In the genomic region with DNA sequence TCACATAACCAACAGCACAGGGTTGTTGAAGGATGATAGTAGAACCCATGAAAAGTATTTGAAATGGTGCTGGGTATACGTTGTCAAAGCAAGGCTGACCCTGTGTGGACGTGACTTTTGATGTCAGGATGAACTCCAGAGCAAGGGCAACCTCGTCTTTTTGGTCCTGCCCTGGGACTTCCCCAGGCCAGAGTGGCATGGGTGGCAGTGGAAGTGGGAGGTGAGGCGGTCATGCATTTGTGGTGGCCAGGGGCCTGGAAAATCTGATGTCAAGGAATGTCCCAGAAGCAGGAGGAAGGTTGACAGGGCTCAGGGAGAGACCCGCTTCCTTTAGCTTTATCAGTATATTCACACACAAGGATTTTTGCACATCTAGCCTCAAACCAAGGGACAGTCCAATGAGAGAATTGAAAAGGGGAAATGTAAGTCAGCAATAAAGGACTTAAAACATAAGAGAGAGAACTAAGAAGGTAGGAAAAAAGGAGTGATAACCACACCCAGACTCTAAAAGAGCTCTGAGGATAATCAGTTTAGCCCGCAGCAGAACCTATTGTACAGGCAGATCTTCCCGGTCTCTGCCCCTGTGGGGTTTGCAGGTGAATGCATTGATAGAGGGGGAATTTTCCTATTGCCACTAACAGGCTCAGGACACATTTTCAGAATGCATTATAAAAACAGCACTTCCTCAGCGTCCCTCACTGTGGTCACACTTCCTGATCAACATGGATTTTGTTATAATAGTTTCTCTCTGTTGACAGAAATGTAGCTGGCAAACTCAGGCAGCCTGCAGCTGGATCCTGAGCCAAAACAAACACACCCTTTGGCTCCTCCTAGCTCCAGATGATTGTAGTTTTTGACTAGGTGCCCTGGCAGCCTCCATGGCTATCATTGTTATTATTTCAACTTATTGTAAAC, we compare ENCODE assay signal across 9 cellular contexts.
DNase-seq lines count a peak whose midpoint lies in the region; ATAC-seq and TF ChIP-seq lines count a peak whose summit lies in the region.
"Had no signal": no experiment of that assay in that cellular context is flagged by ENCODE, and none has a peak within 500 bp of the region (broad histone marks: within the 10 kb centered on the region; RNA-seq: fewer than 3 reads in every experiment).

No MANE protein-coding gene starts in this region.

- H3K36me3 Mint-ChIP-seq in stimulated activated naive B cell treated with anti-CD40 and anti-IgM and Interleukin-4, amounts not matched to agents 10 μg/mL and 1 μg/mL and 100 μg/mL, for 72 hours, result no peaks in the 10 kb centered on the region

- H3K4me1 ChIP-seq in RWPE2 (ENCODE audit: insufficient read depth, poor library complexity, severe bottlenecking), result peaks cover 6% of the 10 kb centered on the region

- H3K4me3 ChIP-seq in RWPE2 (ENCODE audit: severe bottlenecking), result no peak overlapping the region

- H3K9me3 ChIP-seq in RWPE2 (ENCODE audit: severe bottlenecking), result no peaks in the 10 kb centered on the region

- in situ Hi-C loops in G401 (cut with HindIII; ENCODE audit: low sequenced_read_pairs), result no loop called here

- peak; percentile 81 for ATAC-seq in RWPE2 (ENCODE audit: low read depth)
- peak; percentile 25 to 48 for ATAC-seq in stimulated activated naive B cell treated with anti-CD40 and anti-IgM and Interleukin-4, amounts not matched to agents 10 μg/mL and 1 μg/mL and 100 μg/mL, for 72 hours (replicated peaks)

- no peaks in the 10 kb centered on the region for H3K27me3 Mint-ChIP-seq in stimulated activated naive B cell treated with anti-CD40 and anti-IgM and Interleukin-4, amounts not matched to agents 10 μg/mL and 1 μg/mL and 100 μg/mL, for 72 hours

- no peaks in the 10 kb centered on the region for H3K36me3 ChIP-seq in RWPE2 (ENCODE audit: low read depth)

- peaks cover 0 to 4% of the 10 kb centered on the region in 2 donors for H3K9me3 Mint-ChIP-seq in stimulated activated naive B cell treated with anti-CD40 and anti-IgM and Interleukin-4, amounts not matched to agents 10 μg/mL and 1 μg/mL and 100 μg/mL, for 72 hours

- H3K4me3 Mint-ChIP-seq in stimulated activated naive B cell treated with anti-CD40 and anti-IgM and Interleukin-4, amounts not matched to agents 10 μg/mL and 1 μg/mL and 100 μg/mL, for 72 hours, result no peak overlapping the region

- H3K4me1 Mint-ChIP-seq in stimulated activated naive B cell treated with anti-CD40 and anti-IgM and Interleukin-4, amounts not matched to agents 10 μg/mL and 1 μg/mL and 100 μg/mL, for 72 hours, result peaks cover 8 to 13% of the 10 kb centered on the region in 2 donors

- H3K27ac ChIP-seq in RWPE2 (ENCODE audit: poor library complexity, severe bottlenecking), result no peak overlapping the region

- DNase-seq in HPDE6-E6E7 (ENCODE audit: extremely low spot score), result peak; percentile 19
- no peak for DNase-seq in RWPE2 (ENCODE audit: low spot score)
- DNase-seq in glomerular endothelial cell (ENCODE audit: extremely low read depth, low read depth, low spot score), result peak; percentile 75
- DNase-seq in stimulated activated naive B cell treated with anti-CD40 and anti-IgM and Interleukin-4, amounts not matched to agents 10 μg/mL and 1 μg/mL and 100 μg/mL, for 72 hours, result no peak
- no peak for DNase-seq in G401 (ENCODE audit: low spot score)
- no peak for DNase-seq in stimulated activated CD4-positive, alpha-beta T cell treated with anti-CD3 and anti-CD28 coated beads, Interleukin-2, amount 100 ng/mL, for 48 hours
- no peak for DNase-seq in Ammon's horn (ENCODE audit: low spot score)
- no peak for DNase-seq in occipital lobe (lab: John Stamatoyannopoulos, UW)
- DNase-seq: cortex of kidney had no signal

- no peak overlapping the region for H3K27ac Mint-ChIP-seq in stimulated activated naive B cell treated with anti-CD40 and anti-IgM and Interleukin-4, amounts not matched to agents 10 μg/mL and 1 μg/mL and 100 μg/mL, for 72 hours

- TF ChIP-seq CTCF in RWPE2 (IDR thresholded peaks at IDR 0.05; ENCODE audit: poor library complexity, severe bottlenecking), result peak; percentile 35

- H3K27me3 ChIP-seq in RWPE2 (ENCODE audit: insufficient read depth, poor library complexity, severe bottlenecking), result no peaks in the 10 kb centered on the region

Comparison
In these comparisons a context has a peak if more than half of its experiments do, and no peak if none do; other contexts are left out.
1. DNase-seq: peak in HPDE6-E6E7 (single experiment) and glomerular endothelial cell (single experiment); none in RWPE2 (single experiment), stimulated activated naive B cell treated with anti-CD40 and anti-IgM and Interleukin-4, amounts not matched to agents 10 μg/mL and 1 μg/mL and 100 μg/mL, for 72 hours (single experiment), G401 (single experiment), stimulated activated CD4-positive, alpha-beta T cell treated with anti-CD3 and anti-CD28 coated beads, Interleukin-2, amount 100 ng/mL, for 48 hours (0 of 2), Ammon's horn (single experiment) and occipital lobe (single experiment).